ENCODE assay signal across 8 cellular contexts in the genomic region with DNA sequence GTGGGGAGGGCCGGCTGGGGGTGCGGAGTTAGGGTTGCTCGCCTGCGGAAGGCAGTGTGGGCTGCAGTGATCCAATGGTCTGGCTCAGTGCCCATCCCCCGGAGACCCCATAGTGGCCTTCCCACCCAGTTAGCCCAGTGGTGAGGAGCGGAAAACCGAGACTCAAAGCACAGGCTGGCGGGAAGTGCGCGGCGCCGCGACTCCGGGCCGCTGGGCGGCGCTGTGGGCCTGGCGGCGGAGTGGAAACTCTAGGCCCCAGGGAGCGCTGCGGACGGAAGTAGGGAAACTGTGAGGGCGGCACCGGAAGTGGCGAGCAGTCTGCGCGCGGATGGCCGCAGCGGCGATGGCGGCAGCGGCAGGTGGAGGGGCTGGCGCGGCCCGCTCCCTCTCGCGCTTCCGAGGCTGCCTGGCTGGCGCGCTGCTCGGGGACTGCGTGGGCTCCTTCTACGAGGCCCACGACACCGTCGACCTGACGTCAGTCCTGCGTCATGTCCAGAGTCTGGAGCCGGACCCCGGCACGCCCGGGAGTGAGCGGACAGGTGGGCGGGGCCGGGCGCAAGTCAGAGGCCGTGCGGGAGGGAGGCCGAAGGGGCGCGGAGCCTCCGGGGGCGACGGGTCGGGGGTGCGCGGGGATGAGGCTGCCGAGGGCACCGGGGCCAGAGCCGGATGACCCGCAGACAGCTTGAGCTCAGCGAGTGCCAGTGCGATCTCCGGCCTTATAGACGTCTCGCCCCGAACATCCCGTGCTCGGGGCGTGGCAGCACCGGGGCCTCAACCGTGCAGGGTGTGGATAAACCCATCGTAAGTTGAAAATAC. TPM values are rescaled to one million over a fixed set of nuclear protein-coding genes. Genes with fewer than 3 reads are reported as not detected.
DNase-seq lines count a peak whose midpoint lies in the region; ATAC-seq, FAIRE-seq and TF ChIP-seq lines count a peak whose summit lies in the region.

A gene with protein sequence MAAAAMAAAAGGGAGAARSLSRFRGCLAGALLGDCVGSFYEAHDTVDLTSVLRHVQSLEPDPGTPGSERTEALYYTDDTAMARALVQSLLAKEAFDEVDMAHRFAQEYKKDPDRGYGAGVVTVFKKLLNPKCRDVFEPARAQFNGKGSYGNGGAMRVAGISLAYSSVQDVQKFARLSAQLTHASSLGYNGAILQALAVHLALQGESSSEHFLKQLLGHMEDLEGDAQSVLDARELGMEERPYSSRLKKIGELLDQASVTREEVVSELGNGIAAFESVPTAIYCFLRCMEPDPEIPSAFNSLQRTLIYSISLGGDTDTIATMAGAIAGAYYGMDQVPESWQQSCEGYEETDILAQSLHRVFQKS (plus strand): TSS at position 316 of the 816 bp plus-strand sequence. CDS start 13 bp downstream, at position 329.

- H3K27ac ChIP-seq in astrocyte (ENCODE audit: low read depth, low read length) (peak within 1 kb of the TSS; percentile 85), aorta (ENCODE audit: low read depth in 1 of 2, low read length in 2 of 2) (peak within 1 kb of the TSS in 1 of 2 donors; percentile 33)

- H3K4me1 Mint-ChIP-seq in astrocyte (ENCODE audit: low read depth, unreplicated experiment), result peaks cover 10% of the 10 kb centered on the region

- peak within 1 kb of the TSS; percentile 94 for H3K9ac ChIP-seq in astrocyte (ENCODE audit: low read length)

- no peak for FAIRE-seq in astrocyte (lab: Jason Lieb, UNC)

- H3K36me3 ChIP-seq in astrocyte (ENCODE audit: insufficient read depth, low read length) (peaks cover 24% of the 10 kb centered on the region), aorta (ENCODE audit: control insufficient read depth in 1 of 2, insufficient read depth in 2 of 2, low read length in 1 of 2) (peaks cover 0 to 7% of the 10 kb centered on the region in 2 donors)

- intact Hi-C loops in aorta (cut with DNase I), result loop anchor here in 1 of 2 donors (2.0 to 5.0 kb wide), 2 partner anchors 156 to 204 kb away; a partner anchor contains a TSS

- peaks cover 16% of the 10 kb centered on the region for H3K36me3 Mint-ChIP-seq in astrocyte (ENCODE audit: low read depth, unreplicated experiment)

- H3K27me3 Mint-ChIP-seq in astrocyte (ENCODE audit: low read depth, unreplicated experiment), result no peaks in the 10 kb centered on the region

- H2AFZ ChIP-seq in astrocyte (ENCODE audit: low read depth, low read length), result peak within 1 kb of the TSS; percentile 97

- peak within 1 kb of the TSS; percentile 95 for H3K4me3 Mint-ChIP-seq in astrocyte (ENCODE audit: unreplicated experiment)

- DNase-seq in NCI-H1930 (lab: John Stamatoyannopoulos, UW), result peak; percentile 79 to 88
- DNase-seq in T-helper 22 cell (ENCODE audit: low read depth), result peak; percentile 84
- DNase-seq in astrocyte (ENCODE audit: low read depth), result peak; percentile 86
- peak; percentile 93 for DNase-seq in hepatic stellate cell (ENCODE audit: low spot score)
- DNase-seq in renal cortical epithelial cell (ENCODE audit: low read depth), result peak; percentile 63
- peak; percentile 94 to 97 for DNase-seq in aorta

- H3K9me3 ChIP-seq in astrocyte (ENCODE audit: insufficient read depth, low read depth, low read length), result no peaks in the 10 kb centered on the region
- no peaks in the 10 kb centered on the region for H3K9me3 ChIP-seq in aorta (ENCODE audit: control insufficient read depth, low read length)

- WGBS in aorta, 2 donors, result 0 to 1% methylated on average over 72 to 84 of the region's 84 CpGs

- H3K27me3 ChIP-seq in astrocyte (ENCODE audit: insufficient read depth, low read length) (no peaks in the 10 kb centered on the region), aorta (ENCODE audit: control insufficient read depth in 1 of 2, insufficient read depth in 2 of 2, low read length in 1 of 2) (no peaks in the 10 kb centered on the region)

- H3K9me3 Mint-ChIP-seq in astrocyte (ENCODE audit: unreplicated experiment), result no peaks in the 10 kb centered on the region

- peak; percentile 69 for TF ChIP-seq CTCF in astrocyte (IDR thresholded peaks at IDR 0.05; ENCODE audit: insufficient read depth, low read depth, low read length)

- peaks cover 44% of the 10 kb centered on the region for H3K79me2 ChIP-seq in astrocyte (ENCODE audit: insufficient read depth, low read length)

- H3K4me1 ChIP-seq in astrocyte (ENCODE audit: insufficient read depth, low read length), result peaks cover 20% of the 10 kb centered on the region
- no peaks in the 10 kb centered on the region for H3K4me1 ChIP-seq in aorta (ENCODE audit: control insufficient read depth in 1 of 2, insufficient read depth in 2 of 2, low read length in 2 of 2)

- peak within 1 kb of the TSS; percentile 99 for H3K27ac Mint-ChIP-seq in astrocyte (ENCODE audit: unreplicated experiment)

- ATAC-seq in GM18508 (IDR thresholded peaks at IDR 0.05; ENCODE audit: insufficient read depth, unreplicated experiment), result peak; percentile 38
- peak; percentile 75 for ATAC-seq in HG02973 (IDR thresholded peaks at IDR 0.05; ENCODE audit: unreplicated experiment)
- peak; percentile 94 for ATAC-seq in aorta (ENCODE audit: low FRiP score)

- H4K20me1 ChIP-seq in astrocyte (ENCODE audit: insufficient read depth, low read length), result peaks cover 29% of the 10 kb centered on the region

- H3K4me3 ChIP-seq in astrocyte (ENCODE audit: insufficient read depth, low read depth, low read length), result peak within 1 kb of the TSS; percentile 97
- H3K4me3 ChIP-seq in aorta (ENCODE audit: low read length in 2 of 2), result peak within 1 kb of the TSS; percentile 59 to 64

- peak within 1 kb of the TSS; percentile 97 for H3K4me2 ChIP-seq in astrocyte (ENCODE audit: low read length)

RNA-seq across cellular contexts. Expression of the gene that starts here (rescaled TPM):
- 28.7 and 32.2 TPM in 2 replicates for total RNA-seq in astrocyte
- total RNA-seq in renal cortical epithelial cell, result 46.9 and 68.1 TPM in 2 replicates
- total RNA-seq in aorta, result 10 to 100 TPM; 15.9 to 21.2 TPM
- 10 to 100 TPM; 12.9 to 20.4 TPM for polyA plus RNA-seq in aorta

Comparison
In these comparisons a context has a peak if more than half of its experiments do, and no peak if none do; other contexts are left out.
1. ATAC-seq: peak in every context shown above with its lines; median percentile 94 in aorta; 75 in HG02973; 38 in GM18508.